ENCODE assay signal across 6 cellular contexts in the genomic region with DNA sequence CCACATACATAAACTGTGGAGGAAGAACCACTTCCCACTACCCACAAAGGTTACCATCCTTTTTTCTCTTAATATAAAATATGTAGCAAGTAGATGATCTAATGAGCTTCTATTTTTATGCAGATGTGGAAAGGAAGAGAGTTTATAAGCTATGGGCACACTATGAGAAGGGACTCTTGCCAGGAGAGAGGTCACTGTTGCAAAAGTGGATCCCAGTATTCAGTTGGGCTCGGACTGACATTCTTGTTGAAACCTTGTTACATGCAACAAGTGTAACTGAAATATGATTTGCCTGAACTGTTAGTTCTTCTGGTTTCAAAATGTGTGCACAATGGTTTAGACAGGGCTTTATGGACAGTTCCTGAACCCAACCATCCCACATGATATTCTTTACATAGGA.
"Had no signal": no experiment of that assay in that cellular context is flagged by ENCODE, and none has a peak within 500 bp of the region (broad histone marks: within the 10 kb centered on the region; RNA-seq: fewer than 3 reads in every experiment).

No MANE protein-coding gene starts in this region.

- H3K27ac Mint-ChIP-seq: IgD-negative memory B cell had no signal

- H3K36me3 Mint-ChIP-seq: IgD-negative memory B cell had no signal

- H3K4me3 ChIP-seq: K562 had no signal

- H3K27ac ChIP-seq: HL-60 had no signal

- H3K4me3 Mint-ChIP-seq: IgD-negative memory B cell had no signal

- ATAC-seq: K562 had no signal

- DNase-seq: IMR-90, KBM-7 had no signal

- FAIRE-seq: HTR-8/SVneo, K562 had no signal
